18 cellular contexts compared by ENCODE assay signal in genomic region chr11:2313051-2313951, GRCh38. TPM values are rescaled to one million over a fixed set of nuclear protein-coding genes. Genes with fewer than 3 reads are reported as not detected.
DNase-seq lines count a peak whose midpoint lies in the region; ATAC-seq, FAIRE-seq and TF ChIP-seq lines count a peak whose summit lies in the region.
"Had no signal": no experiment of that assay in that cellular context is flagged by ENCODE, and none has a peak within 500 bp of the region (broad histone marks: within the 10 kb centered on the region; RNA-seq: fewer than 3 reads in every experiment).

No MANE protein-coding gene starts in this region.

- FAIRE-seq in K562 (lab: Jason Lieb, UNC) (no peak), kidney (lab: Jason Lieb, UNC) (no peak)

- TF ChIP-seq RAD21 in IMR-90 (IDR thresholded peaks at IDR 0.05; ENCODE audit: low read length) (no peak), K562 (CRISPR knock-in tag; conservative IDR thresholded peaks at IDR 0.05 in 1 of 2, IDR thresholded peaks at IDR 0.05 in 1 of 2) (no peak)

- peak overlapping the region; percentile 42 for H2AK9ac ChIP-seq in IMR-90 (replicated peaks; ENCODE audit: low read depth, low read length, poor library complexity)

- H3K79me2 ChIP-seq in K562 (ENCODE audit: control insufficient read depth, insufficient read depth, low read length) = no peaks in the 10 kb centered on the region

- no peak overlapping the region for H2BK5ac ChIP-seq in IMR-90 (ENCODE audit: low read depth, low read length, poor library complexity, severe bottlenecking)

- no peaks in the 10 kb centered on the region for H3K36me3 ChIP-seq in IMR-90 (ENCODE audit: control insufficient read depth, insufficient read depth, low read length)
- H3K36me3 ChIP-seq in K562 (ENCODE audit: control insufficient read depth, insufficient read depth, low read length) = no peaks in the 10 kb centered on the region
- H3K36me3 ChIP-seq in kidney (ENCODE audit: control insufficient read depth in 1 of 2, insufficient read depth in 2 of 2, low read length in 2 of 2) = no peaks in the 10 kb centered on the region
- no peaks in the 10 kb centered on the region for H3K36me3 ChIP-seq in prostate gland
- H3K36me3 ChIP-seq: gastroesophageal sphincter had no signal

- no peak for TF ChIP-seq POLR2A in IMR-90 (IDR thresholded peaks at IDR 0.05; ENCODE audit: low read depth, low read length)
- TF ChIP-seq POLR2A in K562 (conservative IDR thresholded peaks at IDR 0.05) = no peak
- no peak for TF ChIP-seq POLR2A in prostate gland (IDR thresholded peaks at IDR 0.05)

- H3K9me1 ChIP-seq in IMR-90 (ENCODE audit: insufficient read depth, low read length) = peaks cover 6% of the 10 kb centered on the region; the same call in 1 of the 2 replicates
- H3K9me1 ChIP-seq in K562 (ENCODE audit: control insufficient read depth, insufficient read depth, low read length) = no peaks in the 10 kb centered on the region

- peak overlapping the region; percentile 23; the same call in 1 of the 2 replicates for H2AK5ac ChIP-seq in IMR-90 (ENCODE audit: low read depth, low read length)

- dilution Hi-C loops in IMR-90 (cut with HindIII; ENCODE audit: low sequenced_read_pairs, unreplicated experiment) = no loop called here

- H3K4me2 ChIP-seq in IMR-90 (ENCODE audit: low read depth, low read length) (no peak overlapping the region), K562 (ENCODE audit: insufficient read depth, low read length) (no peak overlapping the region)

- no TSS peak for BruUV-seq in IMR-90 (replicated peaks; lab: Mats Ljungman, UMichigan)
- BruUV-seq in K562 (replicated peaks; lab: Mats Ljungman, UMichigan) = no TSS peak

- 95% methylated on average over 18 of the region's 34 CpGs; no CpG with 5 or more reads in 1 of the 2 experiments for WGBS in IMR-90 (ENCODE audit: extremely low coverage in 2 of 2, insufficient read length in 1 of 2), 2 experiments
- WGBS in K562 (ENCODE audit: insufficient coverage, low coverage, missing lambda C conversion rate) = 26% methylated on average over 33 of the region's 34 CpGs
- WGBS in prostate gland = 85% methylated on average over 34 of the region's 34 CpGs

- H3K23ac ChIP-seq in IMR-90 (ENCODE audit: low read depth, low read length) = no peak overlapping the region

- H3K4me3 ChIP-seq in IMR-90 (ENCODE audit: insufficient read depth, low read depth, low read length) = no peak overlapping the region
- no peak overlapping the region for H3K4me3 ChIP-seq in K562
- H3K4me3 ChIP-seq in kidney (ENCODE audit: low read length in 2 of 2) = no peak overlapping the region
- H3K4me3 ChIP-seq in skin epidermis = no peak overlapping the region
- no peak overlapping the region for H3K4me3 ChIP-seq in prostate gland
- H3K4me3 ChIP-seq: gastroesophageal sphincter had no signal

- H4K5ac ChIP-seq in IMR-90 (ENCODE audit: low read depth, low read length) = peak overlapping the region; percentile 44; the same call in 1 of the 2 replicates

- POLR2A ChIA-PET in IMR-90 (lab: Charles Lee; ENCODE audit: unreplicated experiment) (no interaction called here), K562 (lab: Yijun Ruan, JAX) (interaction anchor here (0.6 to 1.2 kb wide), 3 partner anchors 10 to 95 kb away, joined by 3 to 4 read pairs (median 3); partner anchors contain the start of gene CD81)

- H3K27ac ChIP-seq in IMR-90 (ENCODE audit: insufficient read depth, low read length) (no peak overlapping the region), K562 (ENCODE audit: extremely low read depth, low read depth, low read length) (no peak overlapping the region), kidney (ENCODE audit: low read depth in 2 of 2, low read length in 2 of 2) (no peak overlapping the region), skin epidermis (peak overlapping the region in 12 of 21 experiments; percentile 22 to 85 (median 73)), prostate gland (no peak overlapping the region)

- H3K4me1 ChIP-seq in IMR-90 (ENCODE audit: control insufficient read depth, insufficient read depth, low read length) = peaks cover 20% of the 10 kb centered on the region
- H3K4me1 ChIP-seq in K562 (replicated peaks in 1 of 2; ENCODE audit: control insufficient read depth in 2 of 2, insufficient read depth in 2 of 2, low read length in 2 of 2) = peaks cover 0 to 76% of the 10 kb centered on the region in 2 experiments; a peak in 2 of 5 replicates
- peaks cover 3 to 5% of the 10 kb centered on the region in 2 donors for H3K4me1 ChIP-seq in kidney (ENCODE audit: control insufficient read depth in 1 of 2, insufficient read depth in 1 of 2, low read depth in 1 of 2, low read length in 2 of 2)
- peaks cover 8% of the 10 kb centered on the region for H3K4me1 ChIP-seq in prostate gland (replicated peaks)

- DNase-seq in IMR-90 = no peak
- peak; percentile 37 to 55 (median 47) for DNase-seq in K562 (ENCODE audit: extremely low read depth in 1 of 4, low spot score in 3 of 4)
- DNase-seq in kidney = peak; percentile 69
- no peak for DNase-seq in ACHN
- no peak for DNase-seq in prostate gland (ENCODE audit: low spot score)
- no peak for DNase-seq in SW480 (ENCODE audit: low spot score)
- DNase-seq: activated naive CD4-positive, alpha-beta T cell; Calu3; naive thymus-derived CD4-positive, alpha-beta T cell; NCI-H1694 treated with DMSO at 0.1 percent for 48 hours; NK-92 treated with Interleukin-12 subunit alpha and Interleukin-12 subunit beta, amount 100 ng/mL, for 24 hours; T-helper 2 cell had no signal

- no peak overlapping the region for H4K8ac ChIP-seq in IMR-90 (ENCODE audit: low read depth in 2 of 2, low read length in 2 of 2)

- H3K56ac ChIP-seq in IMR-90 (ENCODE audit: extremely low read depth, insufficient read depth, low read length) = no peak overlapping the region

- no peaks in the 10 kb centered on the region for H4K20me1 ChIP-seq in IMR-90 (ENCODE audit: insufficient read depth, low read length)
- peaks cover 10% of the 10 kb centered on the region; the same call in 1 of the 2 replicates for H4K20me1 ChIP-seq in K562 (replicated peaks; ENCODE audit: control insufficient read depth, insufficient read depth, low read length)

- TF ChIP-seq EP300 in K562 (IDR thresholded peaks at IDR 0.05; ENCODE audit: low read length) = no peak

- peak overlapping the region; percentile 62 for H3K4ac ChIP-seq in IMR-90 (ENCODE audit: low read depth, low read length)

- peak overlapping the region; percentile 56; the same call in 1 of the 2 replicates for H2BK20ac ChIP-seq in IMR-90 (ENCODE audit: low read depth, low read length)

- no peak overlapping the region; the same call in 1 of the 2 replicates for H3K14ac ChIP-seq in IMR-90 (replicated peaks; ENCODE audit: low read depth, low read length)

- CTCF ChIA-PET in IMR-90 (lab: Yijun Ruan, JAX) (no interaction called here), K562 (lab: Yijun Ruan, JAX; ENCODE audit: low intra/inter-chr PET ratio) (interaction anchor here (1.1 kb wide), 1 partner anchor 107 kb away, joined by 3 read pairs; no protein-coding TSS in a partner anchor)

- peak overlapping the region; percentile 56; the same call in 1 of the 2 replicates for H2BK120ac ChIP-seq in IMR-90 (ENCODE audit: low read depth, low read length)

- in situ Hi-C loops in IMR-90 (cut with MboI; ENCODE audit: low sequenced_read_pairs) (loop anchor here (5.0 kb wide), 1 partner anchor 104 kb away; no protein-coding TSS in a partner anchor), K562 (cut with MboI) (loop anchor here (5.0 kb wide), 1 partner anchor 104 kb away; no protein-coding TSS in a partner anchor), ACHN (cut with HindIII; ENCODE audit: low pct_ligation_motif_present, low pct_unique_long_range_greater_than_20kb, low sequenced_read_pairs) (no loop called here)

- H3K27me3 ChIP-seq in IMR-90 (ENCODE audit: control insufficient read depth, insufficient read depth, low read length) (peaks cover 2% of the 10 kb centered on the region; the same call in 1 of the 2 replicates), K562 (ENCODE audit: control insufficient read depth in 2 of 2, insufficient read depth in 2 of 2, low read length in 2 of 2) (peaks cover 2 to 28% of the 10 kb centered on the region in 2 experiments; a peak in 3 of 5 replicates), prostate gland (replicated peaks; ENCODE audit: insufficient read depth) (no peaks in the 10 kb centered on the region)
- H3K27me3 ChIP-seq: gastroesophageal sphincter had no signal

- no peak overlapping the region for H3K9ac ChIP-seq in IMR-90 (ENCODE audit: low read depth, low read length)
- H3K9ac ChIP-seq in K562 (ENCODE audit: insufficient read depth in 1 of 2, low read depth in 2 of 2, low read length in 2 of 2) = 0 out of 4 replicates have a peak overlapping the region, but pooled peaks of 1 of the 2 experiments have one; percentile 7
- no peak overlapping the region for H3K9ac ChIP-seq in kidney (ENCODE audit: low read length in 2 of 2)

- no peak for ATAC-seq in IMR-90 (ENCODE audit: low read depth)
- ATAC-seq in K562 = peak; percentile 69
- no peak for ATAC-seq in HG02798 (IDR thresholded peaks at IDR 0.05; ENCODE audit: poor library complexity, unreplicated experiment)
- ATAC-seq: activated CD4-positive, CD25-positive, alpha-beta regulatory T cell treated with anti-CD3 and anti-CD28 coated beads, Interleukin-2, amount 50 U/mL, for 24 hours; gastroesophageal sphincter; naive thymus-derived CD4-positive, alpha-beta T cell had no signal

- H3K9me3 ChIP-seq in IMR-90 (ENCODE audit: control insufficient read depth, insufficient read depth, low read length) (no peaks in the 10 kb centered on the region; the same call in 1 of the 2 replicates), K562 (replicated peaks; ENCODE audit: control insufficient read depth, insufficient read depth, low read depth, low read length) (no peaks in the 10 kb centered on the region), kidney (ENCODE audit: control insufficient read depth in 1 of 2, low read length in 2 of 2) (no peaks in the 10 kb centered on the region), prostate gland (no peaks in the 10 kb centered on the region)

- intact Hi-C loops in IMR-90 (cut with micrococcal nuclease) = no loop called here
- intact Hi-C loops in K562 (cut with micrococcal nuclease) = no loop called here
- intact Hi-C loops in kidney (cut with DNase I) = no loop called here
- intact Hi-C loops in prostate gland (cut with DNase I) = no loop called here

- no peak for TF ChIP-seq CTCF in IMR-90 (conservative IDR thresholded peaks at IDR 0.05; ENCODE audit: low read depth, low read length)
- TF ChIP-seq CTCF in K562 (IDR thresholded peaks at IDR 0.05 in 2 of 3, conservative IDR thresholded peaks at IDR 0.05 in 1 of 3; ENCODE audit: insufficient read depth in 2 of 3, low read depth in 1 of 3, low read length in 3 of 3) = peak in 2 of 3 experiments; percentile 23 to 34; a peak in 3 of 6 replicates
- no peak for TF ChIP-seq CTCF in kidney (IDR thresholded peaks at IDR 0.05; ENCODE audit: borderline replicate concordance, extremely low read depth, insufficient read depth)
- TF ChIP-seq CTCF in prostate gland (IDR thresholded peaks at IDR 0.05) = no peak

- peak overlapping the region; percentile 41; the same call in 1 of the 2 replicates for H4K91ac ChIP-seq in IMR-90 (ENCODE audit: insufficient read depth, low read depth, low read length)

- no peaks in the 10 kb centered on the region for H3K79me1 ChIP-seq in IMR-90 (ENCODE audit: low read depth in 1 of 2, low read length in 2 of 2)

- H2BK15ac ChIP-seq in IMR-90 (ENCODE audit: low read depth, low read length) = no peak overlapping the region

- 0 out of 2 replicates have a peak overlapping the region, but pooled peaks have one; percentile 16 for H3K18ac ChIP-seq in IMR-90 (ENCODE audit: low read depth, low read length)

- H2AFZ ChIP-seq in IMR-90 (replicated peaks; ENCODE audit: low read length, poor library complexity) (peak overlapping the region; percentile 51), K562 (ENCODE audit: low read depth, low read length) (no peak overlapping the region)

RNA-seq across cellular contexts. Expression of gene TSPAN32, which starts 11.5 kb away (rescaled TPM):
- total RNA-seq in IMR-90 (2012; rRNA removed) = not detected in 2 replicates
- 0.07 TPM in 1 of 2 replicates, not detected in the other for polyA plus RNA-seq in IMR-90 (2012; rRNA removed)
- polyA plus RNA-seq in IMR-90 (2012; cell fraction: cytosol; rRNA removed) = 0.04 TPM in 1 of 2 replicates, not detected in the other
- polyA plus RNA-seq in IMR-90 (2012; cell fraction: nucleus; rRNA removed; ENCODE audit: low replicate concordance) = 0.37 and 0.79 TPM in 2 replicates
- total RNA-seq in K562 (2011; cell fraction: chromatin; rRNA removed; ENCODE audit: low replicate concordance) = 8.4 and 16.2 TPM in 2 replicates
- total RNA-seq in K562 (2011; cell fraction: nucleolus; rRNA removed) = 7.1 and 8.5 TPM in 2 replicates
- 4.3 and 5.9 TPM in 2 replicates for total RNA-seq in K562 (2011; cell fraction: nucleoplasm; rRNA removed)
- total RNA-seq in K562 (2014; rRNA removed) = 3.0 and 3.4 TPM in 2 replicates
- 0.86 and 1.4 TPM in 2 replicates for total RNA-seq in K562 (2014; rRNA removed; fragmentation: Illumina TruSeq; extraction: Trizol)
- 2.6 TPM in 2 replicates for total RNA-seq in K562 (2015; rRNA removed; fragmentation: Illumina TruSeq; extraction: Trizol)
- total RNA-seq in K562 (2021) = 4.8 and 5.9 TPM in 2 replicates
- 4.2 and 9.4 TPM in 2 replicates for polyA plus RNA-seq in K562 (2011; rRNA removed)
- polyA plus RNA-seq in K562 (2011; cell fraction: cytosol; rRNA removed) = 4.4 and 6.2 TPM in 2 replicates
- polyA plus RNA-seq in K562 (2011; cell fraction: nucleus; rRNA removed) = 68.0 and 78.0 TPM in 2 replicates
- polyA plus RNA-seq in K562 (2012) = 8.2 and 19.1 TPM in 2 replicates
- polyA plus RNA-seq in K562 (2014; fragmentation: Illumina TruSeq; extraction: Trizol) = 0.79 and 2.8 TPM in 2 replicates
- polyA plus RNA-seq in K562 (2014; fragmentation: Nextera tagmentation; extraction: Ambion mirVana) = under 1 TPM; 0.21 to 0.57 TPM
- 3.3 and 7.3 TPM in 2 replicates for polyA plus RNA-seq in K562 (2014; rRNA removed)
- 0.77 and 0.90 TPM in 2 replicates for polyA minus RNA-seq in K562 (2011; rRNA and poly(A)+ RNA removed)
- polyA minus RNA-seq in K562 (2011; cell fraction: cytosol; rRNA and poly(A)+ RNA removed) = 1.4 and 3.4 TPM in 2 replicates
- 10.0 and 10.3 TPM in 2 replicates for polyA minus RNA-seq in K562 (2011; cell fraction: nucleus; rRNA and poly(A)+ RNA removed)
- total RNA-seq in kidney = 6.1 TPM
- 0.75 TPM for polyA plus RNA-seq in kidney (ENCODE audit: insufficient read depth, low read depth, low replicate concordance)
- not detected for total RNA-seq in prostate gland
- total RNA-seq: Calu3, G401, MCF 10A had no signal

RNA-seq across cellular contexts. Expression of gene C11orf21, which starts 11.6 kb away (rescaled TPM):
- total RNA-seq in IMR-90 (2012; rRNA removed) (not detected in 2 replicates), K562 (2014; rRNA removed) (1.3 and 2.0 TPM in 2 replicates), K562 (2014; rRNA removed; fragmentation: Illumina TruSeq; extraction: Trizol) (0.64 and 0.65 TPM in 2 replicates), K562 (2015; rRNA removed; fragmentation: Illumina TruSeq; extraction: Trizol) (2.3 and 2.5 TPM in 2 replicates), K562 (2021) (2.1 and 2.6 TPM in 2 replicates), kidney (4.9 TPM), prostate gland (under 1 TPM in 1 of 2 donors, not detected in 1; 0.85 TPM)
- polyA plus RNA-seq in IMR-90 (2012; rRNA removed) (not detected in 2 replicates), K562 (2011; rRNA removed) (1.2 and 2.1 TPM in 2 replicates), K562 (2014; fragmentation: Illumina TruSeq; extraction: Trizol) (1.0 and 1.3 TPM in 2 replicates), K562 (2014; fragmentation: Nextera tagmentation; extraction: Ambion mirVana) (under 1 TPM; 0.10 to 0.15 TPM), K562 (2014; rRNA removed) (2.0 and 2.1 TPM in 2 replicates), kidney (ENCODE audit: insufficient read depth, low read depth, low replicate concordance) (0.17 TPM)
- polyA plus RNA-seq in IMR-90 (2012; cell fraction: cytosol; rRNA removed) = not detected in 2 replicates
- 0.03 and 0.08 TPM in 2 replicates for polyA plus RNA-seq in IMR-90 (2012; cell fraction: nucleus; rRNA removed; ENCODE audit: low replicate concordance)
- 1.6 and 4.7 TPM in 2 replicates for total RNA-seq in K562 (2011; cell fraction: chromatin; rRNA removed; ENCODE audit: low replicate concordance)
- 2.4 and 3.5 TPM in 2 replicates for total RNA-seq in K562 (2011; cell fraction: nucleolus; rRNA removed)
- total RNA-seq in K562 (2011; cell fraction: nucleoplasm; rRNA removed) = 1.5 and 3.1 TPM in 2 replicates
- 0.91 and 2.0 TPM in 2 replicates for polyA plus RNA-seq in K562 (2011; cell fraction: cytosol; rRNA removed)
- polyA plus RNA-seq in K562 (2011; cell fraction: nucleus; rRNA removed) = 5.5 and 14.3 TPM in 2 replicates
- polyA plus RNA-seq in K562 (2012) = 4.3 and 4.5 TPM in 2 replicates
- polyA minus RNA-seq in K562 (2011; rRNA and poly(A)+ RNA removed) = 0.99 and 1.0 TPM in 2 replicates
- 1.4 TPM in 1 of 2 replicates, not detected in the other for polyA minus RNA-seq in K562 (2011; cell fraction: cytosol; rRNA and poly(A)+ RNA removed)
- polyA minus RNA-seq in K562 (2011; cell fraction: nucleus; rRNA and poly(A)+ RNA removed) = 2.4 and 3.4 TPM in 2 replicates
- total RNA-seq: Calu3, G401, MCF 10A had no signal

RNA-seq across cellular contexts. Expression of gene ASCL2, which starts 42.9 kb away (rescaled TPM):
- total RNA-seq in IMR-90 (2012; rRNA removed) (not detected in 2 replicates), K562 (2014; rRNA removed) (1.4 and 1.7 TPM in 2 replicates), K562 (2014; rRNA removed; fragmentation: Illumina TruSeq; extraction: Trizol) (0.11 TPM in 1 of 2 replicates, not detected in the other), K562 (2015; rRNA removed; fragmentation: Illumina TruSeq; extraction: Trizol) (0.36 and 0.53 TPM in 2 replicates), K562 (2021) (1.1 and 1.2 TPM in 2 replicates), kidney (5.0 TPM), prostate gland (1 to 10 TPM; 3.9 to 7.9 TPM)
- polyA plus RNA-seq in IMR-90 (2012; rRNA removed) (not detected in 2 replicates), K562 (2011; rRNA removed) (0.07 and 0.15 TPM in 2 replicates), K562 (2014; fragmentation: Illumina TruSeq; extraction: Trizol) (0.12 and 0.26 TPM in 2 replicates), K562 (2014; fragmentation: Nextera tagmentation; extraction: Ambion mirVana) (not detected), K562 (2014; rRNA removed) (0.76 and 1.4 TPM in 2 replicates), kidney (ENCODE audit: insufficient read depth, low read depth, low replicate concordance) (1.2 TPM)
- polyA plus RNA-seq in IMR-90 (2012; cell fraction: cytosol; rRNA removed) = 0.02 and 0.09 TPM in 2 replicates
- polyA plus RNA-seq in IMR-90 (2012; cell fraction: nucleus; rRNA removed; ENCODE audit: low replicate concordance) = 0.03 TPM in 1 of 2 replicates, not detected in the other
- 0.25 and 0.30 TPM in 2 replicates for total RNA-seq in K562 (2011; cell fraction: chromatin; rRNA removed; ENCODE audit: low replicate concordance)
- 0.79 and 0.83 TPM in 2 replicates for total RNA-seq in K562 (2011; cell fraction: nucleolus; rRNA removed)
- 0.22 and 0.31 TPM in 2 replicates for total RNA-seq in K562 (2011; cell fraction: nucleoplasm; rRNA removed)
- 0.15 and 1.7 TPM in 2 replicates for polyA plus RNA-seq in K562 (2011; cell fraction: cytosol; rRNA removed)
- 0.13 and 0.40 TPM in 2 replicates for polyA plus RNA-seq in K562 (2011; cell fraction: nucleus; rRNA removed)
- 0.93 and 1.0 TPM in 2 replicates for polyA plus RNA-seq in K562 (2012)
- not detected in 2 replicates for polyA minus RNA-seq in K562 (2011; rRNA and poly(A)+ RNA removed)
- polyA minus RNA-seq in K562 (2011; cell fraction: cytosol; rRNA and poly(A)+ RNA removed) = not detected in 2 replicates
- 0.22 and 0.27 TPM in 2 replicates for polyA minus RNA-seq in K562 (2011; cell fraction: nucleus; rRNA and poly(A)+ RNA removed)
- total RNA-seq: Calu3, G401, MCF 10A had no signal
- polyA plus RNA-seq: naive thymus-derived CD4-positive, alpha-beta T cell had no signal

Comparison
In these comparisons a context has a peak if more than half of its experiments do, and no peak if none do; other contexts are left out.
1. DNase-seq: peak in K562 (4 of 4) and kidney (single experiment); none in IMR-90 (single experiment), ACHN (single experiment), prostate gland (single experiment) and SW480 (single experiment).
2. H3K27ac ChIP-seq: peak in skin epidermis (12 of 21); none in IMR-90 (single experiment), K562 (single experiment), kidney (0 of 2) and prostate gland (0 of 2).
3. CTCF ChIP-seq: peak in K562 (2 of 3); none in IMR-90 (single experiment), kidney (single experiment) and prostate gland (0 of 4).